ENCODE assay signal across 14 cellular contexts in genomic region chr4:24559889-24560288, GRCh38. TPM values are rescaled to one million over a fixed set of nuclear protein-coding genes. Genes with fewer than 3 reads are reported as not detected.
DNase-seq lines count a peak whose midpoint lies in the region; ATAC-seq, FAIRE-seq and TF ChIP-seq lines count a peak whose summit lies in the region.
"Had no signal": no experiment of that assay in that cellular context is flagged by ENCODE, and none has a peak within 500 bp of the region (broad histone marks: within the 10 kb centered on the region; RNA-seq: fewer than 3 reads in every experiment).

No MANE protein-coding gene starts in this region.

- H3K27me3 ChIP-seq in H9 (ENCODE audit: insufficient read depth, low read length) (no peaks in the 10 kb centered on the region), GM12878 (replicated peaks in 1 of 2; ENCODE audit: control insufficient read depth in 2 of 2, insufficient read depth in 2 of 2, low read length in 1 of 2) (no peaks in the 10 kb centered on the region), foreskin keratinocyte (no peaks in the 10 kb centered on the region), Caco-2 (replicated peaks; ENCODE audit: control insufficient read depth, insufficient read depth, low read length) (no peaks in the 10 kb centered on the region)
- H3K27me3 ChIP-seq: adrenal gland had no signal

- peaks cover 2% of the 10 kb centered on the region for H3K79me1 ChIP-seq in H9 (ENCODE audit: insufficient read depth, low read depth, low read length, poor library complexity, severe bottlenecking)

- no peak overlapping the region for H2BK120ac ChIP-seq in H9 (ENCODE audit: low read depth, low read length, poor library complexity, severe bottlenecking)

- H4K5ac ChIP-seq in H9 (ENCODE audit: insufficient read length, low read depth, low read length) = no peak overlapping the region

- no peak overlapping the region for H4K91ac ChIP-seq in H9 (ENCODE audit: insufficient read length, low read depth, low read length)

- peak; percentile 38 for DNase-seq in AG10803 (ENCODE audit: low read depth)
- no peak for DNase-seq in H9
- no peak for DNase-seq in GM12878 (ENCODE audit: low read depth, low spot score)
- no peak for DNase-seq in foreskin keratinocyte
- DNase-seq in effector memory CD8-positive, alpha-beta T cell = no peak
- DNase-seq in Caco-2 = no peak
- DNase-seq: activated CD4-positive, CD25-positive, alpha-beta regulatory T cell; activated CD8-positive, alpha-beta memory T cell treated with anti-CD3 and anti-CD28 coated beads, Interleukin-2, amount 50 U/mL, for 48 hours; adrenal gland; NCI-H2107 had no signal

- no peak overlapping the region for H2BK5ac ChIP-seq in H9 (ENCODE audit: insufficient read length, low read length)

- H2BK15ac ChIP-seq in H9 (ENCODE audit: low read depth, low read length) = no peak overlapping the region

- H3K9me3 Mint-ChIP-seq in H9 = no peaks in the 10 kb centered on the region
- H3K9me3 Mint-ChIP-seq in effector memory CD8-positive, alpha-beta T cell = no peaks in the 10 kb centered on the region
- H3K9me3 Mint-ChIP-seq in Caco-2 (ENCODE audit: unreplicated experiment) = no peaks in the 10 kb centered on the region

- no peak overlapping the region for H2AK5ac ChIP-seq in H9 (ENCODE audit: insufficient read length, low read length)

- H3K36me3 Mint-ChIP-seq in H9 (ENCODE audit: insufficient read depth in 1 of 3, low read depth in 3 of 3) = peaks cover 26 to 60% (median 58%) of the 10 kb centered on the region in 3 experiments
- peaks cover 27% of the 10 kb centered on the region for H3K36me3 Mint-ChIP-seq in effector memory CD8-positive, alpha-beta T cell (ENCODE audit: insufficient read depth)
- H3K36me3 Mint-ChIP-seq in Caco-2 (ENCODE audit: insufficient read depth, unreplicated experiment) = peaks cover 67% of the 10 kb centered on the region

- H2BK20ac ChIP-seq in H9 (ENCODE audit: low read depth, low read length, poor library complexity, severe bottlenecking) = no peak overlapping the region

- no peak overlapping the region for H3K4me3 Mint-ChIP-seq in H9
- peak overlapping the region in 1 of 2 donors; percentile 7 for H3K4me3 Mint-ChIP-seq in effector memory CD8-positive, alpha-beta T cell
- H3K4me3 Mint-ChIP-seq in Caco-2 (ENCODE audit: unreplicated experiment) = no peak overlapping the region
- H3K4me3 Mint-ChIP-seq: neural crest cell had no signal

- H3K9me3 ChIP-seq in H9 (ENCODE audit: control insufficient read depth, low read depth, low read length) (no peaks in the 10 kb centered on the region), GM12878 (replicated peaks; ENCODE audit: control insufficient read depth, insufficient read depth, low read length) (no peaks in the 10 kb centered on the region; the same call in 2 of the 3 replicates), Caco-2 (no peaks in the 10 kb centered on the region)
- H3K9me3 ChIP-seq: adrenal gland had no signal

- H3K18ac ChIP-seq in H9 (ENCODE audit: insufficient read length, low read depth, low read length) = no peak overlapping the region

- no peaks in the 10 kb centered on the region; the same call in 1 of the 2 replicates for H3K4me1 ChIP-seq in H9 (ENCODE audit: insufficient read depth, low read length)
- H3K4me1 ChIP-seq in GM12878 (ENCODE audit: control insufficient read depth, insufficient read depth, low read length) = no peaks in the 10 kb centered on the region
- H3K4me1 ChIP-seq in foreskin keratinocyte = peaks cover 44% of the 10 kb centered on the region
- peaks cover 37% of the 10 kb centered on the region for H3K4me1 ChIP-seq in Caco-2

- WGBS in H9 (ENCODE audit: extremely low coverage, insufficient read length, low lambda C conversion rate) = no CpG with 5 or more reads among the region's 2 CpGs
- 100% methylated on average over 2 of the region's 2 CpGs for WGBS in GM12878 (ENCODE audit: insufficient coverage, insufficient replicate concordance, low lambda C conversion rate, missing lambda C conversion rate)

- CTCF ChIA-PET in GM12878 (lab: Yijun Ruan, JAX) (interaction anchor here (1.0 to 2.9 kb wide), 5 partner anchors 9 to 24 kb away, joined by 3 to 18 read pairs (median 4); partner anchors contain the start of gene DHX15), Caco-2 (lab: Charles Lee) (interaction anchor here (0.5 kb wide), 1 partner anchor 9 kb away, joined by 4 read pairs; no protein-coding TSS in a partner anchor)

- BruUV-seq in GM12878 (replicated peaks; lab: Mats Ljungman, UMichigan) (no TSS peak), Caco-2 (replicated peaks; lab: Mats Ljungman, UMichigan) (no TSS peak)

- in situ Hi-C loops in GM12878 (cut with MboI) = loop anchor here (25.0 kb wide), 1 partner anchor 827 kb away; the partner anchor contains the start of gene ANAPC4

- ATAC-seq in GM12878 (peak; percentile 41; the same call in 2 of the 3 replicates), foreskin keratinocyte (peak; percentile 42), HG02970 (IDR thresholded peaks at IDR 0.05; ENCODE audit: low FRiP score, unreplicated experiment) (no peak), HG03432 (IDR thresholded peaks at IDR 0.05; ENCODE audit: unreplicated experiment) (no peak)
- no peak for ATAC-seq in effector memory CD8-positive, alpha-beta T cell (replicated peaks)
- ATAC-seq: left lobe of liver had no signal

- peaks cover 41 to 53% of the 10 kb centered on the region in 2 experiments for H3K4me1 Mint-ChIP-seq in H9
- H3K4me1 Mint-ChIP-seq in effector memory CD8-positive, alpha-beta T cell (ENCODE audit: low read depth in 2 of 2) = peaks cover 47 to 65% of the 10 kb centered on the region in 2 donors
- H3K4me1 Mint-ChIP-seq in Caco-2 (ENCODE audit: low read depth, unreplicated experiment) = peaks cover 28% of the 10 kb centered on the region

- no peak overlapping the region for H3K23ac ChIP-seq in H9 (ENCODE audit: insufficient read length, low read depth, low read length)

- H3K14ac ChIP-seq in H9 (ENCODE audit: insufficient read depth, low read length) = no peak overlapping the region

- H3K4me3 ChIP-seq in AG10803 (ENCODE audit: low read length) (no peak overlapping the region), GM12878 (no peak overlapping the region), Caco-2 (ENCODE audit: low read depth, low read length) (no peak overlapping the region)
- H3K4me3 ChIP-seq: adrenal gland had no signal

- no peak overlapping the region for H2BK12ac ChIP-seq in H9 (ENCODE audit: insufficient read length, low read depth, low read length)

- TF ChIP-seq RAD21 in GM12878 (IDR thresholded peaks at IDR 0.05; ENCODE audit: insufficient read depth, low read depth, low read length) = no peak

- H3K56ac ChIP-seq in H9 (ENCODE audit: insufficient read length, low read depth, low read length) = no peak overlapping the region

- H4K20me1 ChIP-seq in H9 (ENCODE audit: control insufficient read depth, insufficient read depth, insufficient read length) (no peaks in the 10 kb centered on the region), GM12878 (ENCODE audit: control insufficient read depth, insufficient read depth) (no peaks in the 10 kb centered on the region; the same call in 1 of the 2 replicates)

- no peaks in the 10 kb centered on the region for H3K27me3 Mint-ChIP-seq in H9 (ENCODE audit: low read depth)
- no peaks in the 10 kb centered on the region for H3K27me3 Mint-ChIP-seq in effector memory CD8-positive, alpha-beta T cell
- no peaks in the 10 kb centered on the region for H3K27me3 Mint-ChIP-seq in Caco-2 (ENCODE audit: insufficient read depth, unreplicated experiment)

- H3K36me3 ChIP-seq in GM12878 (ENCODE audit: control insufficient read depth in 2 of 2, insufficient read depth in 2 of 2, low read length in 1 of 2) (peaks cover 3 to 20% of the 10 kb centered on the region in 2 experiments; a peak in 3 of 4 replicates), Caco-2 (ENCODE audit: control insufficient read depth, insufficient read depth, low read length) (peaks cover 3% of the 10 kb centered on the region; the same call in 1 of the 2 replicates)
- H3K36me3 ChIP-seq: adrenal gland had no signal

- no peak for TF ChIP-seq EP300 in GM12878 (IDR thresholded peaks at IDR 0.05; ENCODE audit: borderline replicate concordance in 1 of 2, control insufficient read depth in 1 of 2, low read depth in 2 of 2, low read length in 2 of 2)

- POLR2A ChIA-PET in GM12878 (lab: Charles Lee) = interaction anchor here (0.6 to 0.7 kb wide), 2 partner anchors 10 to 13 kb away, joined by 3 read pairs; no protein-coding TSS in a partner anchor
- POLR2A ChIA-PET in Caco-2 (lab: Charles Lee) = no interaction called here

- no peak overlapping the region for H3T11ph ChIP-seq in H9 (ENCODE audit: low read length)

- TF ChIP-seq POLR2A in GM12878 (IDR thresholded peaks at IDR 0.05; ENCODE audit: low read depth, low read length) = no peak

- no peak overlapping the region for H2AFZ ChIP-seq in H9 (ENCODE audit: low read length)
- H2AFZ ChIP-seq in GM12878 (ENCODE audit: control insufficient read depth, low read depth, low read length) = no peak overlapping the region

- no peak for FAIRE-seq in GM12878 (lab: Jason Lieb, UNC)

- peaks cover 69% of the 10 kb centered on the region for H3K79me2 ChIP-seq in H9 (ENCODE audit: insufficient read depth, low read length)
- H3K79me2 ChIP-seq in GM12878 (ENCODE audit: control insufficient read depth, insufficient read depth, low read length) = peaks cover 91% of the 10 kb centered on the region

- H3K4me2 ChIP-seq in H9 (ENCODE audit: insufficient read depth, insufficient read length, low read length) = no peak overlapping the region
- no peak overlapping the region for H3K4me2 ChIP-seq in GM12878 (ENCODE audit: control insufficient read depth, insufficient read depth)

- intact Hi-C loops in GM12878 (cut with micrococcal nuclease; ENCODE audit: unreplicated experiment) (no loop called here), Caco-2 (cut with micrococcal nuclease; ENCODE audit: unreplicated experiment) (no loop called here)

- H3K27ac Mint-ChIP-seq in H9 (peak overlapping the region in 1 of 3 experiments; percentile 76; a peak in 1 of 7 replicates), Caco-2 (ENCODE audit: unreplicated experiment) (no peak overlapping the region)
- H3K27ac Mint-ChIP-seq in effector memory CD8-positive, alpha-beta T cell = no peak overlapping the region

- no peak overlapping the region for H3K4ac ChIP-seq in H9 (ENCODE audit: low read depth, low read length)

- H3K27ac ChIP-seq in H9 (ENCODE audit: insufficient read length, low read depth, low read length) (no peak overlapping the region), GM12878 (ENCODE audit: control insufficient read depth, insufficient read depth) (no peak overlapping the region), foreskin keratinocyte (no peak overlapping the region)
- H3K27ac ChIP-seq: adrenal gland had no signal

- TF ChIP-seq CTCF in AG10803 (conservative IDR thresholded peaks at IDR 0.05; ENCODE audit: low read length) (no peak), H9 (conservative IDR thresholded peaks at IDR 0.05) (no peak), GM12878 (IDR thresholded peaks at IDR 0.05 in 2 of 3, conservative IDR thresholded peaks at IDR 0.05 in 1 of 3; ENCODE audit: control insufficient read depth in 2 of 3, extremely low read depth in 1 of 3, insufficient read depth in 1 of 3, low read depth in 3 of 3, low read length in 3 of 3) (no peak; a peak in 1 of 6 replicates), foreskin keratinocyte (conservative IDR thresholded peaks at IDR 0.05) (peak; percentile 36), Caco-2 (IDR thresholded peaks at IDR 0.05; ENCODE audit: insufficient read depth in 1 of 2, low read depth in 1 of 2, low read length in 1 of 2, severe bottlenecking in 1 of 2, unreplicated experiment in 1 of 2) (no peak)

- H3K9ac ChIP-seq in H9 (ENCODE audit: extremely low read depth, insufficient read length, low read length) = peak overlapping the region; percentile 34
- no peak overlapping the region for H3K9ac ChIP-seq in GM12878 (ENCODE audit: control insufficient read depth, insufficient read depth, low read length)

- no peaks in the 10 kb centered on the region for H3K23me2 ChIP-seq in H9 (ENCODE audit: insufficient read length, low read depth, low read length, poor library complexity, severe bottlenecking)

- RAD21 ChIA-PET in GM12878 (lab: Charles Lee; ENCODE audit: unreplicated experiment) = interaction anchor here (1.3 kb wide), 1 partner anchor 9 kb away, joined by 3 read pairs; no protein-coding TSS in a partner anchor

- SMC1A ChIA-PET in GM12878 (lab: Charles Lee; ENCODE audit: uncharacterized antibody, unreplicated experiment) = interaction anchor here (1.3 to 4.4 kb wide), 4 partner anchors 8 to 23 kb away, joined by 4 to 23 read pairs (median 11); no protein-coding TSS in a partner anchor

- no peak overlapping the region for H4K8ac ChIP-seq in H9 (replicated peaks; ENCODE audit: insufficient read length, low read depth, low read length)

RNA-seq across cellular contexts. Expression of gene DHX15, which starts 24.5 kb away (rescaled TPM):
- 286 and 287 TPM in 2 replicates for total RNA-seq in H9 (2021)
- total RNA-seq in GM12878 (2013; cell fraction: nucleolus; rRNA removed) = 593 and 596 TPM in 2 replicates
- total RNA-seq in GM12878 (2014; rRNA removed) = 269 and 322 TPM in 2 replicates
- 223 and 228 TPM in 2 replicates for total RNA-seq in GM12878 (2014; rRNA removed; fragmentation: Illumina TruSeq; extraction: Trizol)
- 166 and 167 TPM in 2 replicates for total RNA-seq in GM12878 (2021)
- 104 TPM for polyA plus RNA-seq in GM12878 (2011; ENCODE audit: low read depth)
- polyA plus RNA-seq in GM12878 (2011; rRNA removed) = 242 and 333 TPM in 2 replicates
- polyA plus RNA-seq in GM12878 (2011; cell fraction: cytosol; rRNA removed) = 92.7 and 108 TPM in 2 replicates
- 256 and 313 TPM in 2 replicates for polyA plus RNA-seq in GM12878 (2011; cell fraction: nucleus; rRNA removed)
- 107 and 121 TPM in 2 replicates for polyA plus RNA-seq in GM12878 (2012)
- 201 and 240 TPM in 2 replicates for polyA plus RNA-seq in GM12878 (2014; fragmentation: Illumina TruSeq; extraction: Trizol)
- polyA plus RNA-seq in GM12878 (2014; fragmentation: Nextera tagmentation; extraction: Ambion mirVana) = 100 to 1,000 TPM; 177 to 181 TPM
- polyA plus RNA-seq in GM12878 (2014; rRNA removed) = 147 and 166 TPM in 2 replicates
- polyA plus RNA-seq in GM12878 (2016; fragmentation: Nextera tagmentation; extraction: Ambion mirVana) = 100 to 1,000 TPM; 179 to 186 TPM
- 190 and 275 TPM in 2 replicates for polyA minus RNA-seq in GM12878 (2011; rRNA and poly(A)+ RNA removed)
- 59.9 and 67.4 TPM in 2 replicates for polyA minus RNA-seq in GM12878 (2011; cell fraction: cytosol; rRNA and poly(A)+ RNA removed)
- polyA minus RNA-seq in GM12878 (2011; cell fraction: nucleus; rRNA and poly(A)+ RNA removed) = 224 and 298 TPM in 2 replicates
- 167 and 184 TPM in 2 replicates for total RNA-seq in foreskin keratinocyte
- 93.4 and 120 TPM in 2 replicates for polyA plus RNA-seq in foreskin keratinocyte
- 154 and 155 TPM in 2 replicates for total RNA-seq in Caco-2 (2022)

Comparison
In these comparisons a context has a peak if more than half of its experiments do, and no peak if none do; other contexts are left out.
1. ATAC-seq: peak in GM12878 (single experiment) and foreskin keratinocyte (single experiment); none in effector memory CD8-positive, alpha-beta T cell (single experiment), HG02970 (single experiment) and HG03432 (single experiment).